In the genomic region with DNA sequence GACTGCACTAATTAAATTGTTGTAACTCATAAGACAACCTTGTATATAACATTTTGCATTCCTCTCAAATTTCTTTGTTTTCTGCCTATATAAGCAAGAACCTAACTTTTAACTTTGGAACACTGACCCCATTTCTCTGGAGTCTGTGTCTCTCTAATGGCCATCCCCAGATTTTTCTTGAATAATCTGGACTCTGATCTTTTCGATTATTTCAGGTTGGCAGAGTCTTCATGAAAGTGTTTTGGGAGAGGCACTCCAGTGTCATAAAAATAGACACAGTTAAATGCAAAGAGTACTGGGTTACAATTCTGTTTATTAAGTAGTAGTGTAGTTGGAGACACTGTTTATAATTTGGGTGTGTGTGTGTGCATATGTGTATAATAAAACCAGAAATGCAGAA, we compare ENCODE assay signal across 8 cellular contexts.
"Had no signal": no experiment of that assay in that cellular context is flagged by ENCODE, and none has a peak within 500 bp of the region (broad histone marks: within the 10 kb centered on the region; RNA-seq: fewer than 3 reads in every experiment).

No MANE protein-coding gene starts in this region.

- FAIRE-seq: G401.6, GM12878, GM12891, GM12892, GM18507, GM19239 had no signal

- DNase-seq: GDM1, GF-D8 had no signal

- ATAC-seq: GM12878 had no signal

- H3K4me3 ChIP-seq: GM12878 had no signal
